8 cellular contexts compared by ENCODE assay signal in the genomic region with DNA sequence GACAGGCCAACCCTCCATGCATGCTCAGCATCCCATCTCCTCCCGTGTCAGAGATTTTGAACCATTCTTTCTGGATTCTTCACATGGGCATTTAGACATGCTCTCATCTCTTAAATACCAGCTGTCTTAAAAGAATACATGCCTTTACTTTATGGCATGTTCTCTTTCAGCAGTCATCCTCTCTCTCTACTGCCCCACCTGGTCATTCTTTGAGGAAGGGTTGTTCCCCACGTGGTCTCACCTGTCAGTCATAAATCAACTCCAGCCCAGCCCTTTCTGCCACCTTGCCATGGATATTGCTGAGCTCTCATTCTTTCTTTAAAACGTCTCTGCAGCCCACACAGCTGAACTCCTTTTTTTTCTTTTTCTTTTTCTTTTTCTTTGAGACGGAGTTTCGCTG.
A peak's percentile ranks its signal among the peaks of the same experiment; 100 is the strongest.
DNase-seq lines count a peak whose midpoint lies in the region; ATAC-seq and TF ChIP-seq lines count a peak whose summit lies in the region.
"Had no signal": no experiment of that assay in that cellular context is flagged by ENCODE, and none has a peak within 500 bp of the region (broad histone marks: within the 10 kb centered on the region; RNA-seq: fewer than 3 reads in every experiment).

No MANE protein-coding gene starts in this region.

- H3K27me3 ChIP-seq in HCT116 (ENCODE audit: insufficient read depth, low read length) (no peaks in the 10 kb centered on the region), osteoblast (ENCODE audit: insufficient read depth, low read length) (no peaks in the 10 kb centered on the region)

- H3K4me2 ChIP-seq in HCT116 (ENCODE audit: low read length), result no peak overlapping the region
- H3K4me2 ChIP-seq in osteoblast (ENCODE audit: insufficient read depth, low read length), result no peak overlapping the region

- H3K79me2 ChIP-seq in HCT116 (ENCODE audit: insufficient read depth, low read length) (0 out of 2 replicates have a peak, but pooled peaks cover 2% of the 10 kb centered on the region), osteoblast (ENCODE audit: insufficient read depth, low read length) (peaks cover 12% of the 10 kb centered on the region)

- POLR2A ChIA-PET in HCT116 (lab: Charles Lee), result no interaction called here

- TF ChIP-seq POLR2A in HCT116 (IDR thresholded peaks at IDR 0.05; ENCODE audit: borderline replicate concordance, extremely low read depth, insufficient read depth, insufficient read length), result no peak

- H3K9ac ChIP-seq in HCT116 (ENCODE audit: low read length), result no peak overlapping the region

- H3K27ac ChIP-seq in HCT116 (ENCODE audit: low read depth, low read length), result no peak overlapping the region
- H3K27ac ChIP-seq in VCaP, result no peak overlapping the region
- H3K27ac ChIP-seq in osteoblast (ENCODE audit: low read depth, low read length), result peak overlapping the region; percentile 74
- H3K27ac ChIP-seq: SK-N-MC had no signal

- intact Hi-C loops in HCT116 (cut with micrococcal nuclease), result no loop called here

- H2AFZ ChIP-seq in HCT116 (ENCODE audit: low read depth, low read length, poor library complexity, severe bottlenecking) (no peak overlapping the region), osteoblast (ENCODE audit: low read length) (no peak overlapping the region)

- TF ChIP-seq RAD21 in HCT116 (IDR thresholded peaks at IDR 0.05; ENCODE audit: low read depth), result peak; percentile 47

- peaks cover 0 to 8% of the 10 kb centered on the region in 2 experiments; a peak in 2 of 4 replicates for H3K4me1 ChIP-seq in HCT116 (ENCODE audit: control insufficient read depth in 1 of 2, insufficient read depth in 2 of 2, low read length in 2 of 2)
- H3K4me1 ChIP-seq in osteoblast (ENCODE audit: insufficient read depth, low read length), result peaks cover 14% of the 10 kb centered on the region

- peaks cover 7% of the 10 kb centered on the region; the same call in 1 of the 2 replicates for H4K20me1 ChIP-seq in HCT116 (ENCODE audit: insufficient read depth)
- H4K20me1 ChIP-seq in osteoblast (ENCODE audit: insufficient read depth, low read length), result no peaks in the 10 kb centered on the region

- H3K36me3 ChIP-seq in HCT116 (ENCODE audit: control insufficient read depth in 1 of 2, insufficient read depth in 2 of 2, low read length in 2 of 2), result no peaks in the 10 kb centered on the region
- H3K36me3 ChIP-seq in osteoblast (ENCODE audit: insufficient read depth, low read length), result no peaks in the 10 kb centered on the region

- RAD21 ChIA-PET in HCT116 (lab: Charles Lee; ENCODE audit: low non-redundant PET in 1 of 2, low total read pairs in 2 of 2, uncharacterized antibody in 2 of 2, unreplicated experiment in 2 of 2), result no interaction called here

- peak; percentile 47 for TF ChIP-seq CTCF in GM12864 (IDR thresholded peaks at IDR 0.05; ENCODE audit: low read depth, low read length, missing control alignments)
- peak; percentile 14 to 57 (median 50); a peak in 5 of 6 replicates for TF ChIP-seq CTCF in HCT116 (IDR thresholded peaks at IDR 0.05 in 2 of 3, conservative IDR thresholded peaks at IDR 0.05 in 1 of 3; ENCODE audit: borderline replicate concordance in 1 of 3, insufficient read depth in 1 of 3, low read depth in 2 of 3, low read length in 2 of 3)
- TF ChIP-seq CTCF in VCaP (conservative IDR thresholded peaks at IDR 0.05), result peak; percentile 12; the same call in 1 of the 2 replicates
- no peak for TF ChIP-seq CTCF in osteoblast (IDR thresholded peaks at IDR 0.05; ENCODE audit: extremely low read depth, low read depth, low read length)

- H3K4me3 ChIP-seq in GM12864 (ENCODE audit: low read depth, low read length) (no peak overlapping the region), HCT116 (replicated peaks in 1 of 2; ENCODE audit: low read depth in 1 of 2, low read length in 2 of 2) (no peak overlapping the region), osteoblast (ENCODE audit: insufficient read depth, low read length) (no peak overlapping the region)
- H3K4me3 ChIP-seq: SK-N-MC had no signal

- BruUV-seq in HCT116 (replicated peaks; lab: Mats Ljungman, UMichigan), result no TSS peak

- DNase-seq in GM12864 (ENCODE audit: low read depth) (no peak), HCT116 (ENCODE audit: low read depth, low spot score) (peak; percentile 47), osteoblast (ENCODE audit: insufficient read length, low spot score, missing footprints) (no peak), left lobe of liver (ENCODE audit: low spot score) (no peak), Ammon's horn (ENCODE audit: low spot score) (no peak)

- ATAC-seq in HCT116 (peak; percentile 95), GM21737 (IDR thresholded peaks at IDR 0.05; ENCODE audit: unreplicated experiment) (no peak), left lobe of liver (no peak)

- no peaks in the 10 kb centered on the region for H3K9me2 ChIP-seq in HCT116 (ENCODE audit: insufficient read depth)

- CTCF ChIA-PET in HCT116 (lab: Charles Lee), result interaction anchor here (0.7 to 1.8 kb wide), 5 partner anchors 11 to 160 kb away, joined by 3 to 6 read pairs (median 3); a partner anchor contains a TSS

- H3K9me3 ChIP-seq in HCT116 (ENCODE audit: control insufficient read depth in 1 of 2, insufficient read depth in 1 of 2, low read depth in 1 of 2, low read length in 2 of 2) (no peaks in the 10 kb centered on the region), osteoblast (ENCODE audit: low read depth, low read length) (no peaks in the 10 kb centered on the region)

TF ChIP-seq in HCT116, 20 proteins besides CTCF, POLR2A, EP300 and RAD21 (continues in another document):
- no peak for TF ChIP-seq EZH2phosphoT487 (IDR thresholded peaks at IDR 0.05; ENCODE audit: borderline replicate concordance)
- TF ChIP-seq JUND (IDR thresholded peaks at IDR 0.05), result no peak
- TF ChIP-seq EGR1 (IDR thresholded peaks at IDR 0.05; ENCODE audit: low read depth), result no peak
- no peak for TF ChIP-seq ZFX (IDR thresholded peaks at IDR 0.05)
- no peak for TF ChIP-seq EZH2 (IDR thresholded peaks at IDR 0.05)
- no peak for TF ChIP-seq ELF1 (IDR thresholded peaks at IDR 0.05; ENCODE audit: borderline replicate concordance, low read depth)
- TF ChIP-seq, protein P1, sequence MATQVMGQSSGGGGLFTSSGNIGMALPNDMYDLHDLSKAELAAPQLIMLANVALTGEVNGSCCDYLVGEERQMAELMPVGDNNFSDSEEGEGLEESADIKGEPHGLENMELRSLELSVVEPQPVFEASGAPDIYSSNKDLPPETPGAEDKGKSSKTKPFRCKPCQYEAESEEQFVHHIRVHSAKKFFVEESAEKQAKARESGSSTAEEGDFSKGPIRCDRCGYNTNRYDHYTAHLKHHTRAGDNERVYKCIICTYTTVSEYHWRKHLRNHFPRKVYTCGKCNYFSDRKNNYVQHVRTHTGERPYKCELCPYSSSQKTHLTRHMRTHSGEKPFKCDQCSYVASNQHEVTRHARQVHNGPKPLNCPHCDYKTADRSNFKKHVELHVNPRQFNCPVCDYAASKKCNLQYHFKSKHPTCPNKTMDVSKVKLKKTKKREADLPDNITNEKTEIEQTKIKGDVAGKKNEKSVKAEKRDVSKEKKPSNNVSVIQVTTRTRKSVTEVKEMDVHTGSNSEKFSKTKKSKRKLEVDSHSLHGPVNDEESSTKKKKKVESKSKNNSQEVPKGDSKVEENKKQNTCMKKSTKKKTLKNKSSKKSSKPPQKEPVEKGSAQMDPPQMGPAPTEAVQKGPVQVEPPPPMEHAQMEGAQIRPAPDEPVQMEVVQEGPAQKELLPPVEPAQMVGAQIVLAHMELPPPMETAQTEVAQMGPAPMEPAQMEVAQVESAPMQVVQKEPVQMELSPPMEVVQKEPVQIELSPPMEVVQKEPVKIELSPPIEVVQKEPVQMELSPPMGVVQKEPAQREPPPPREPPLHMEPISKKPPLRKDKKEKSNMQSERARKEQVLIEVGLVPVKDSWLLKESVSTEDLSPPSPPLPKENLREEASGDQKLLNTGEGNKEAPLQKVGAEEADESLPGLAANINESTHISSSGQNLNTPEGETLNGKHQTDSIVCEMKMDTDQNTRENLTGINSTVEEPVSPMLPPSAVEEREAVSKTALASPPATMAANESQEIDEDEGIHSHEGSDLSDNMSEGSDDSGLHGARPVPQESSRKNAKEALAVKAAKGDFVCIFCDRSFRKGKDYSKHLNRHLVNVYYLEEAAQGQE (IDR thresholded peaks at IDR 0.05; ENCODE audit: low read depth), result no peak
- no peak for TF ChIP-seq CEBPB (IDR thresholded peaks at IDR 0.05; ENCODE audit: low read depth)
- TF ChIP-seq, protein P2, sequence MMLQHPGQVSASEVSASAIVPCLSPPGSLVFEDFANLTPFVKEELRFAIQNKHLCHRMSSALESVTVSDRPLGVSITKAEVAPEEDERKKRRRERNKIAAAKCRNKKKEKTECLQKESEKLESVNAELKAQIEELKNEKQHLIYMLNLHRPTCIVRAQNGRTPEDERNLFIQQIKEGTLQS (IDR thresholded peaks at IDR 0.05), result no peak
- no peak for TF ChIP-seq ZNF274 (IDR thresholded peaks at IDR 0.05; ENCODE audit: low read depth, low read length)
- TF ChIP-seq CBX3 (IDR thresholded peaks at IDR 0.05; ENCODE audit: low read depth), result 0 out of 2 replicates have a peak, but pooled peaks have one; percentile 40
- TF ChIP-seq SRF (IDR thresholded peaks at IDR 0.05; ENCODE audit: low read depth), result no peak
- no peak for TF ChIP-seq POLR2AphosphoS5 (IDR thresholded peaks at IDR 0.05; ENCODE audit: low read depth, low read length)
- no peak for TF ChIP-seq SP1 (IDR thresholded peaks at IDR 0.05; ENCODE audit: low read depth)
- no peak for TF ChIP-seq TCF7L2 (IDR thresholded peaks at IDR 0.05; ENCODE audit: borderline replicate concordance, extremely low read depth, insufficient read depth, insufficient read length)
- TF ChIP-seq SIN3A (IDR thresholded peaks at IDR 0.05; ENCODE audit: low read depth), result no peak
- TF ChIP-seq, protein P3, sequence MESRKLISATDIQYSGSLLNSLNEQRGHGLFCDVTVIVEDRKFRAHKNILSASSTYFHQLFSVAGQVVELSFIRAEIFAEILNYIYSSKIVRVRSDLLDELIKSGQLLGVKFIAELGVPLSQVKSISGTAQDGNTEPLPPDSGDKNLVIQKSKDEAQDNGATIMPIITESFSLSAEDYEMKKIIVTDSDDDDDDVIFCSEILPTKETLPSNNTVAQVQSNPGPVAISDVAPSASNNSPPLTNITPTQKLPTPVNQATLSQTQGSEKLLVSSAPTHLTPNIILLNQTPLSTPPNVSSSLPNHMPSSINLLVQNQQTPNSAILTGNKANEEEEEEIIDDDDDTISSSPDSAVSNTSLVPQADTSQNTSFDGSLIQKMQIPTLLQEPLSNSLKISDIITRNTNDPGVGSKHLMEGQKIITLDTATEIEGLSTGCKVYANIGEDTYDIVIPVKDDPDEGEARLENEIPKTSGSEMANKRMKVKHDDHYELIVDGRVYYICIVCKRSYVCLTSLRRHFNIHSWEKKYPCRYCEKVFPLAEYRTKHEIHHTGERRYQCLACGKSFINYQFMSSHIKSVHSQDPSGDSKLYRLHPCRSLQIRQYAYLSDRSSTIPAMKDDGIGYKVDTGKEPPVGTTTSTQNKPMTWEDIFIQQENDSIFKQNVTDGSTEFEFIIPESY (IDR thresholded peaks at IDR 0.05; ENCODE audit: extremely low read depth, insufficient replicate concordance, low read length), result no peak
